In the genomic region with DNA sequence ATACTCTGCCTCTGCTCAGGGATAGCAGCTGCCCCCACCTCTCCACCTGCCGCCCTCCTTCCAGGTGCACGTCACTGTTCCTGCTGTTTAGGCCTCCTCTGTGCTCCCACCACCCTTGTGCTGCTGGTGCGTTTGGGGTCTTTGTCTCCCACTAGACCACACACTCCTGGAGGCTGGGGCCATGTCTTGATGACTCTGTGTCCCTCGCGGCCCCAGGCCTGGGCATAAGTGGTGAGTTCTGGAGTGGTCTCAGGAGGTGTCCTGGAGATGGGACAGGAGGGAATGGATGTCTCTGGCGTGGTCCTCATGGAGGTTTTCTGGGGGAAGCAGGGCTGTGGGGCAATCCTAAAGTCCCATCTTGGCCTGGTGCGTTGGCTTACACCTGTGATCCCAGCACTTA, we compare ENCODE assay signal across 29 cellular contexts.
"Had no signal": no experiment of that assay in that cellular context is flagged by ENCODE, and none has a peak within 500 bp of the region (broad histone marks: within the 10 kb centered on the region; RNA-seq: fewer than 3 reads in every experiment).

No MANE protein-coding gene starts in this region.

- H3K4me3 ChIP-seq: SJCRH30, SK-N-MC had no signal

- H3K27me3 ChIP-seq: brain microvascular endothelial cell, SJCRH30 had no signal

- H3K36me3 ChIP-seq: brain microvascular endothelial cell, SJCRH30, WERI-Rb-1 had no signal

- ATAC-seq: activated CD8-positive, alpha-beta T cell treated with anti-CD3 and anti-CD28 coated beads for 36 hours; activated T-cell treated with anti-CD3 and anti-CD28 coated beads, Interleukin-2, amount 50 U/mL, for 72 hours; activated T-helper 17 cell treated with anti-CD3 and anti-CD28 coated beads, Interleukin-2, amount 50 U/mL, for 72 hours; Panc1 had no signal

- DNase-seq: activated CD4-positive, alpha-beta T cell treated with anti-CD3 and anti-CD28 coated beads for 1 hour; activated CD4-positive, alpha-beta T cell treated with anti-CD3 and anti-CD28 coated beads for 48 hours; activated CD4-positive, CD25-positive, alpha-beta regulatory T cell; activated CD8-positive, alpha-beta T cell treated with anti-CD3 and anti-CD28 coated beads for 36 hours; activated effector memory CD4-positive, alpha-beta T cell treated with anti-CD3 and anti-CD28 coated beads, Interleukin-2, amount 50 U/mL, for 16 hours; activated naive CD4-positive, alpha-beta T cell; activated naive CD4-positive, alpha-beta T cell treated with anti-CD3 and anti-CD28 coated beads, Interleukin-2, amount 50 U/mL, for 16 hours; activated naive CD8-positive, alpha-beta T cell treated with anti-CD3 and anti-CD28 coated beads for 36 hours; activated T-cell treated with anti-CD3 and anti-CD28 coated beads, Interleukin-2, amount 50 U/mL, for 1 hour; activated T-cell treated with anti-CD3 and anti-CD28 coated beads, Interleukin-2, amount 50 U/mL, for 72 hours; amniotic stem cell; aorta; brain microvascular endothelial cell; KG1; MM.1S; MV-4-11; NCI-H1092; NCI-H146; NCI-H187 treated with DMSO at 0.1 percent for 48 hours; NCI-H2081 treated with DMSO at 0.1 percent for 48 hours; NCI-H226; NCI-H524 treated with DMSO at 0.1 percent for 48 hours; SHP77; SJCRH30; T1000; WERI-Rb-1 had no signal

- H3K27ac ChIP-seq: brain microvascular endothelial cell, SJCRH30, SK-N-MC, WERI-Rb-1 had no signal

- H3K9me3 ChIP-seq: SJCRH30 had no signal
